In the genomic region with DNA sequence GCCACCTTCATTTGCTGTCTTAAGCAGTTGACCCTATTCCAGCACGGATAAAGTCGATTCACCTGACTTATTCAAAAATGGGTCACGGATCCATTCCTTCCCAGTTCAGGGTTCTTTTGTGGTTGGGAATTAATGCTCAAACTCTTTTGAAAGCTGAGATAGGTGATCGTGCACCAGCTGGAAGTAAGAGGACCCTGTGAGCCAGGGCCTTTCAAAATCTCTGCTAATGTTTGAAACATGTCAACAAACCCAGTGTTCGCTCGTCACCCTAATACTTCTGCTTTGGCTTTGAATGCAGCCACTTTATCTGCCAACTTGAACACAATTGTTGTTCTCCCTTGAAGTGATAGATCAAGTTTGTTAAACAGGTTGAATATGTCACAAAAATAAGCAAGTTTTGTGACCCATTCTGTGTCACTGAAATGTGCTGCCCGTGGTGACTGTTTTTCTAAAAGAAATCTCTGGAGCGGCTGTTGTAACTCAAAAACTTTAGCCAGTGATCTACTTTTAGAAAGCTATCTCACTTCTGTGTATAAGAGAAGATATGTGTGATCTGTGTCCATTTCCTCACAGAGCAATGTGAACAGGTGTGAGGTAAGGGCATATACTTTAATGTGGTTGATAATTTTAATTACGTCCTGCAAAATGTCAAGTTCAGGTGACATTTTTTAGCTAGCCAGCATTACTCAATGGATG, we compare ENCODE assay signal across 1 cellular context.
TF ChIP-seq lines count a peak whose summit lies in the region.

No MANE protein-coding gene starts in this region.

TF ChIP-seq in SK-N-SH treated with all-trans-retinoic acid at 6 μM for 48 hours, 23 proteins besides CTCF, POLR2A, EP300 and RAD21 (continued from another document):
- TF ChIP-seq, protein P1, sequence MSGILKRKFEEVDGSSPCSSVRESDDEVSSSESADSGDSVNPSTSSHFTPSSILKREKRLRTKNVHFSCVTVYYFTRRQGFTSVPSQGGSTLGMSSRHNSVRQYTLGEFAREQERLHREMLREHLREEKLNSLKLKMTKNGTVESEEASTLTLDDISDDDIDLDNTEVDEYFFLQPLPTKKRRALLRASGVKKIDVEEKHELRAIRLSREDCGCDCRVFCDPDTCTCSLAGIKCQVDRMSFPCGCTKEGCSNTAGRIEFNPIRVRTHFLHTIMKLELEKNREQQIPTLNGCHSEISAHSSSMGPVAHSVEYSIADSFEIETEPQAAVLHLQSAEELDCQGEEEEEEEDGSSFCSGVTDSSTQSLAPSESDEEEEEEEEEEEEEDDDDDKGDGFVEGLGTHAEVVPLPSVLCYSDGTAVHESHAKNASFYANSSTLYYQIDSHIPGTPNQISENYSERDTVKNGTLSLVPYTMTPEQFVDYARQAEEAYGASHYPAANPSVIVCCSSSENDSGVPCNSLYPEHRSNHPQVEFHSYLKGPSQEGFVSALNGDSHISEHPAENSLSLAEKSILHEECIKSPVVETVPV (CRISPR knock-in tag; IDR thresholded peaks at IDR 0.05), result no peak
- no peak for TF ChIP-seq SNAI2 (CRISPR knock-in tag; IDR thresholded peaks at IDR 0.05)
- TF ChIP-seq, protein P2, sequence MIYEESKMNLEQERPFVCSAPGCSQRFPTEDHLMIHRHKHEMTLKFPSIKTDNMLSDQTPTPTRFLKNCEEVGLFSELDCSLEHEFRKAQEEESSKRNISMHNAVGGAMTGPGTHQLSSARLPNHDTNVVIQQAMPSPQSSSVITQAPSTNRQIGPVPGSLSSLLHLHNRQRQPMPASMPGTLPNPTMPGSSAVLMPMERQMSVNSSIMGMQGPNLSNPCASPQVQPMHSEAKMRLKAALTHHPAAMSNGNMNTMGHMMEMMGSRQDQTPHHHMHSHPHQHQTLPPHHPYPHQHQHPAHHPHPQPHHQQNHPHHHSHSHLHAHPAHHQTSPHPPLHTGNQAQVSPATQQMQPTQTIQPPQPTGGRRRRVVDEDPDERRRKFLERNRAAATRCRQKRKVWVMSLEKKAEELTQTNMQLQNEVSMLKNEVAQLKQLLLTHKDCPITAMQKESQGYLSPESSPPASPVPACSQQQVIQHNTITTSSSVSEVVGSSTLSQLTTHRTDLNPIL (CRISPR knock-in tag; IDR thresholded peaks at IDR 0.05; ENCODE audit: low read depth), result no peak
- no peak for TF ChIP-seq ZC3H10 (CRISPR knock-in tag; IDR thresholded peaks at IDR 0.05)
- no peak for TF ChIP-seq GLIS3 (CRISPR knock-in tag; IDR thresholded peaks at IDR 0.05)
- no peak for TF ChIP-seq ISL1 (CRISPR knock-in tag; IDR thresholded peaks at IDR 0.05)
